ENCODE assay signal across 1 cellular context in the genomic region with DNA sequence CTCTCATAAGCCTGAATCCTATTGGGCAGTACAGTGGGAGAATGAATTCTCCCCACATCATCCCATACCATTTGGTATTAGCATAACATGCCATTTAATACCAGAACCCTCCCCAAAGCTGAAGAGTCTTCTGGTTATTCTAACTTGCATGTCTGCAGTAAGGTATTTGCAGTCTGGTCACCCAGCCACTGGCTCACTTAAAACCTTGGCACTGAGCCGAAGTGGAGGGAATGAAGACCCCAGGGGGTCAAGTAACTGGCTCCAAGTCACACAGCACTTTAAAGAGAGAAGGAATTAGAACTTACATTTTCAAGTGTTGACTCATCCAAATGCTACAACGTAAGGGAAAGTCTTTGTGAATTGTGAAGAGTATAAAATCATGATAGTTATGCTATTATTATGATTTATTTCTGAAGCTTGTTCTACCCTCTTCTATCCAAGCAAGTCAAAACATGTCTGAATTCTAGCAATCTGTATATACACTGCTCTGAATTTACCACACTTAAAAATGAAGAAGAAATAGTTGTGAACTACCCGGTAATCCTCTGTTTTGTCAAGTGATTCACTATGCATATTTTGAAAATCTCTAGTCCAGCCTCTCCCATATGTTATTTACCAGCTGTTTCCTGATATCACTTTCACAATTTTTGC.
TF ChIP-seq lines count a peak whose summit lies in the region.

No MANE protein-coding gene starts in this region.

TF ChIP-seq in IMR-90, 13 proteins besides CTCF, POLR2A, EP300 and RAD21 (continued from another document):
- TF ChIP-seq CHD1 (IDR thresholded peaks at IDR 0.05; ENCODE audit: low read depth, low read length) (no peak), USF2 (IDR thresholded peaks at IDR 0.05; ENCODE audit: low read depth, low read length) (no peak), NFE2L2 (IDR thresholded peaks at IDR 0.05; ENCODE audit: low read depth, low read length) (no peak), SMC3 (IDR thresholded peaks at IDR 0.05; ENCODE audit: low read depth, low read length) (no peak), MXI1 (IDR thresholded peaks at IDR 0.05; ENCODE audit: borderline replicate concordance, low read depth, low read length) (no peak), RCOR1 (IDR thresholded peaks at IDR 0.05; ENCODE audit: insufficient replicate concordance, low read length) (no peak), MAFK (IDR thresholded peaks at IDR 0.05; ENCODE audit: low read depth, low read length) (no peak), BHLHE40 (IDR thresholded peaks at IDR 0.05; ENCODE audit: low read depth, low read length) (no peak), ELK1 (IDR thresholded peaks at IDR 0.05; ENCODE audit: borderline replicate concordance, low read depth, low read length) (no peak), RFX5 (IDR thresholded peaks at IDR 0.05; ENCODE audit: low read depth, low read length) (no peak), MAZ (IDR thresholded peaks at IDR 0.05; ENCODE audit: borderline replicate concordance, low read depth, low read length) (no peak), FOS (IDR thresholded peaks at IDR 0.05; ENCODE audit: low read depth, low read length) (no peak)
